In the genomic region with DNA sequence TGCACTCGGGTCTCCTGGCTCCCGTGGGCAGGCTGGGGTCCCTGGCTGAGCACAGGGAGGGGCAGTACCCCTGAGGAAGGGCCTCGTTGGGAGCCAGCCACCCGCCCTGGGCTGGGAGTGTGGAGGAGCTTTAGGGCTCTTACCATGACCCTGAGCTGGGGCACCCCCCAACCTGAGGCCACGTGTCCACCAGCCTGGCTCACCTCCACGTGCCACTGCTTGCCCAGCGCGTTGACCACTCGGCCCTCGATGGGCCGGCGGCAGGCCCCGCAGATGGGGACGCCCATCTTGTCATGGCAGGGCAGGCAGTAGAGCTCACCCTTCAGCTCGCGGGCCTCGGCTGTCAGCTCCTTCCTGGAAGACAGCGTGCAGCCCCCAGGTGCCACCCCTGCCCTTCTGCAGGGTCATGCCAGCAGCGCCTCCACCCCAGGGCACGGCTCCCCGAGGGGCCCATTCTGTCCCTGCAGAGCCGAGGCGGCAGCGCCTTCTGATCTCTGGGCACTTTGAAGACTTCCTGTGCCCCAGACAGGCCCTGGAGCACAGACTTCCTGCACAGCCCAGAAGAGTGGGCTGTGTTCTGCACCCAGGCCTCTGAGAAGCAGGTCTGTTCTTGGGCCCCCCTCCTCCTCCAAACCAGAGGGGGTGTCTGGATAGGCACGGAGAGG, we compare ENCODE assay signal across 13 cellular contexts. TPM values are rescaled to one million over a fixed set of nuclear protein-coding genes. Genes with fewer than 3 reads are reported as not detected.
A peak's percentile ranks its signal among the peaks of the same experiment; 100 is the strongest.
DNase-seq lines count a peak whose midpoint lies in the region; FAIRE-seq and TF ChIP-seq lines count a peak whose summit lies in the region.
"Had no signal": no experiment of that assay in that cellular context is flagged by ENCODE, and none has a peak within 500 bp of the region (broad histone marks: within the 10 kb centered on the region; RNA-seq: fewer than 3 reads in every experiment).

No MANE protein-coding gene starts in this region.

- H3K27me3 Mint-ChIP-seq in activated CD4-positive, alpha-beta T cell treated with anti-CD3 and anti-CD28 coated beads, Interleukin-2, amount 10 ng/mL, durations not matched to agents 7 days and 5 days: no peaks in the 10 kb centered on the region

- 52 to 61% (median 56%) methylated on average over 23 to 25 of the region's 25 CpGs for WGBS in small intestine, 3 donors

- TF ChIP-seq CTCF in ascending aorta (IDR thresholded peaks at IDR 0.05): no peak

- H3K4me3 Mint-ChIP-seq in activated CD4-positive, alpha-beta T cell treated with anti-CD3 and anti-CD28 coated beads, Interleukin-2, amount 10 ng/mL, durations not matched to agents 7 days and 5 days: peak overlapping the region; percentile 72
- H3K4me3 Mint-ChIP-seq: CD14-positive monocyte had no signal

- CTCF ChIA-PET in activated CD4-positive, alpha-beta T cell treated with anti-CD3 and anti-CD28 coated beads, Interleukin-2, amount 10 ng/mL, durations not matched to agents 7 days and 5 days (lab: Charles Lee): interaction anchor here (1.2 to 1.7 kb wide), 5 partner anchors 8 to 60 kb away, joined by 3 to 5 read pairs (median 3); no protein-coding TSS in a partner anchor

- H3K4me1 Mint-ChIP-seq in activated CD4-positive, alpha-beta T cell treated with anti-CD3 and anti-CD28 coated beads, Interleukin-2, amount 10 ng/mL, durations not matched to agents 7 days and 5 days: peaks cover 49% of the 10 kb centered on the region

- peaks cover 11 to 21% of the 10 kb centered on the region in 2 donors for H3K4me1 ChIP-seq in ascending aorta
- no peaks in the 10 kb centered on the region for H3K4me1 ChIP-seq in small intestine (ENCODE audit: control insufficient read depth in 2 of 2, insufficient read depth in 1 of 2, low read depth in 1 of 2, low read length in 1 of 2)
- H3K4me1 ChIP-seq: colonic mucosa had no signal

- intact Hi-C loops in ascending aorta (cut with DNase I): no loop called here

- H3K4me3 ChIP-seq in ascending aorta (no peak overlapping the region), small intestine (ENCODE audit: low read depth in 1 of 2, low read length in 2 of 2) (no peak overlapping the region)
- H3K4me3 ChIP-seq: colonic mucosa, GM12878 had no signal

- DNase-seq in GDM1 (lab: John Stamatoyannopoulos, UW): peak; percentile 30
- DNase-seq in activated CD4-positive, alpha-beta T cell treated with anti-CD3 and anti-CD28 coated beads, Interleukin-2, amount 10 ng/mL, durations not matched to agents 7 days and 5 days: peak; percentile 64
- no peak for DNase-seq in ascending aorta (ENCODE audit: low spot score in 2 of 2)
- peak; percentile 24 to 39 for DNase-seq in stimulated activated CD4-positive, alpha-beta T cell treated with anti-CD3 and anti-CD28 coated beads, Interleukin-4, amount 100 ng/mL, for 4 hours
- DNase-seq in GF-D8 (lab: John Stamatoyannopoulos, UW): no peak
- no peak for DNase-seq in NCI-H1930 (lab: John Stamatoyannopoulos, UW)
- DNase-seq in H4 (ENCODE audit: low spot score): no peak
- DNase-seq in small intestine: no peak
- DNase-seq: colonic mucosa, NCI-H1105, OCI-M1 had no signal

- H3K9me3 ChIP-seq in ascending aorta (no peaks in the 10 kb centered on the region), small intestine (ENCODE audit: control insufficient read depth, low read depth) (no peaks in the 10 kb centered on the region)
- H3K9me3 ChIP-seq: colonic mucosa had no signal

- H3K36me3 ChIP-seq in ascending aorta (peaks cover 39 to 63% of the 10 kb centered on the region in 2 donors), small intestine (ENCODE audit: control insufficient read depth in 2 of 2, insufficient read depth in 2 of 2, low read length in 2 of 2) (peaks cover 0 to 2% of the 10 kb centered on the region in 2 donors)
- H3K36me3 ChIP-seq: colonic mucosa had no signal

- FAIRE-seq in small intestine (lab: Jason Lieb, UNC): no peak
- FAIRE-seq: GM12878 had no signal

- H3K27ac Mint-ChIP-seq in activated CD4-positive, alpha-beta T cell treated with anti-CD3 and anti-CD28 coated beads, Interleukin-2, amount 10 ng/mL, durations not matched to agents 7 days and 5 days: peak overlapping the region; percentile 89
- H3K27ac Mint-ChIP-seq: CD14-positive monocyte had no signal

- POLR2A ChIA-PET in activated CD4-positive, alpha-beta T cell treated with anti-CD3 and anti-CD28 coated beads, Interleukin-2, amount 10 ng/mL, durations not matched to agents 7 days and 5 days (lab: Charles Lee): no interaction called here

- H3K27me3 ChIP-seq in ascending aorta (no peaks in the 10 kb centered on the region), small intestine (ENCODE audit: control insufficient read depth in 2 of 2, insufficient read depth in 2 of 2, low read length in 2 of 2) (no peaks in the 10 kb centered on the region)
- H3K27me3 ChIP-seq: colonic mucosa had no signal

- H3K36me3 Mint-ChIP-seq in activated CD4-positive, alpha-beta T cell treated with anti-CD3 and anti-CD28 coated beads, Interleukin-2, amount 10 ng/mL, durations not matched to agents 7 days and 5 days (ENCODE audit: low read depth): peaks cover 3% of the 10 kb centered on the region
- H3K36me3 Mint-ChIP-seq: CD14-positive monocyte had no signal

- peak overlapping the region; percentile 11 to 56 for H3K27ac ChIP-seq in ascending aorta
- H3K27ac ChIP-seq in small intestine (ENCODE audit: low read depth in 1 of 2, low read length in 1 of 2): no peak overlapping the region
- H3K27ac ChIP-seq: colonic mucosa had no signal

- no peaks in the 10 kb centered on the region for H3K9me3 Mint-ChIP-seq in activated CD4-positive, alpha-beta T cell treated with anti-CD3 and anti-CD28 coated beads, Interleukin-2, amount 10 ng/mL, durations not matched to agents 7 days and 5 days
- H3K9me3 Mint-ChIP-seq: CD14-positive monocyte had no signal

RNA-seq across cellular contexts. Expression of a gene that starts 4.0 kb away (rescaled TPM):
- not detected for total RNA-seq in activated CD4-positive, alpha-beta T cell treated with anti-CD3 and anti-CD28 coated beads, Interleukin-2, amount 10 ng/mL, durations not matched to agents 7 days and 5 days
- total RNA-seq in ascending aorta: not detected
- not detected in 2 replicates for total RNA-seq in H4 (2014; rRNA removed; shearing (Covaris generic))
- polyA plus RNA-seq in small intestine: under 1 TPM in 1 of 3 donors, not detected in 2; 0.18 TPM
- total RNA-seq: GM12878 had no signal
- polyA plus RNA-seq: CD14-positive monocyte, GM12878 had no signal

RNA-seq across cellular contexts. Expression of a gene that starts 33.4 kb away (rescaled TPM):
- total RNA-seq in activated CD4-positive, alpha-beta T cell treated with anti-CD3 and anti-CD28 coated beads, Interleukin-2, amount 10 ng/mL, durations not matched to agents 7 days and 5 days: 10 to 100 TPM; 34.2 to 36.4 TPM
- total RNA-seq in ascending aorta: 169 TPM
- 0.41 TPM in 1 of 2 replicates, not detected in the other for total RNA-seq in H4 (2014; rRNA removed; shearing (Covaris generic))
- polyA plus RNA-seq in small intestine: 10 to 100 TPM in 2 of 3 donors, 1 to 10 TPM in 1; 2.2 to 39.5 (median 10.8) TPM

RNA-seq across cellular contexts. Expression of a gene that starts 59.3 kb away (rescaled TPM):
- 1 to 10 TPM; 5.0 to 5.7 TPM for total RNA-seq in activated CD4-positive, alpha-beta T cell treated with anti-CD3 and anti-CD28 coated beads, Interleukin-2, amount 10 ng/mL, durations not matched to agents 7 days and 5 days
- total RNA-seq in ascending aorta: 8.3 TPM
- total RNA-seq in H4 (2014; rRNA removed; shearing (Covaris generic)): 8.3 and 8.7 TPM in 2 replicates
- polyA plus RNA-seq in small intestine: 1 to 10 TPM; 3.8 to 7.4 (median 4.7) TPM

Comparison
In these comparisons a context has a peak if more than half of its experiments do, and no peak if none do; other contexts are left out.
1. DNase-seq: peak in GDM1 (single experiment), activated CD4-positive, alpha-beta T cell treated with anti-CD3 and anti-CD28 coated beads, Interleukin-2, amount 10 ng/mL, durations not matched to agents 7 days and 5 days (single experiment) and stimulated activated CD4-positive, alpha-beta T cell treated with anti-CD3 and anti-CD28 coated beads, Interleukin-4, amount 100 ng/mL, for 4 hours (2 of 2); none in ascending aorta (0 of 2), GF-D8 (single experiment), NCI-H1930 (0 of 2), H4 (single experiment) and small intestine (single experiment).
2. H3K27ac ChIP-seq: peak in ascending aorta (2 of 2); none in small intestine (0 of 2).
3. RNA of a gene that starts 33.4 kb away (total RNA-seq): 169 TPM in ascending aorta (single experiment) and 34.2 to 36.4 TPM in activated CD4-positive, alpha-beta T cell treated with anti-CD3 and anti-CD28 coated beads, Interleukin-2, amount 10 ng/mL, durations not matched to agents 7 days and 5 days; 0.41 TPM in H4; every median in the first group is over 10 times any median in the second.